1 cellular context compared by ENCODE assay signal in genomic region chr2:99422599-99422998, GRCh38.
TF ChIP-seq lines count a peak whose summit lies in the region.

No MANE protein-coding gene starts in this region.

TF ChIP-seq in GM12878, 131 proteins besides CTCF, POLR2A, EP300 and RAD21 (continued from another document):
- TF ChIP-seq ELK1 (IDR thresholded peaks at IDR 0.05; ENCODE audit: low read depth, low read length) = no peak
- TF ChIP-seq SP1 (IDR thresholded peaks at IDR 0.05; ENCODE audit: low read depth, low read length) = no peak
- no peak for TF ChIP-seq IKZF2 (IDR thresholded peaks at IDR 0.05)
- no peak for TF ChIP-seq STAT3 (IDR thresholded peaks at IDR 0.05; ENCODE audit: low read depth, low read length)
- TF ChIP-seq SUZ12 (IDR thresholded peaks at IDR 0.05; ENCODE audit: unreplicated experiment) = no peak
- TF ChIP-seq MXI1 (IDR thresholded peaks at IDR 0.05; ENCODE audit: low read depth, low read length) = no peak
- TF ChIP-seq SPI1 (IDR thresholded peaks at IDR 0.05; ENCODE audit: borderline replicate concordance, insufficient read depth, low read depth, low read length) = peak; percentile 53; the same call in 1 of the 2 replicates
- peak; percentile 44 to 45; a peak in 2 of 4 replicates for TF ChIP-seq BHLHE40 (IDR thresholded peaks at IDR 0.05; ENCODE audit: borderline replicate concordance in 1 of 2, low read depth in 2 of 2, low read length in 1 of 2)
- no peak for TF ChIP-seq TARDBP (IDR thresholded peaks at IDR 0.05; ENCODE audit: borderline replicate concordance)
- no peak for TF ChIP-seq SIX5 (IDR thresholded peaks at IDR 0.05; ENCODE audit: low read depth, low read length, severe bottlenecking)
